In genomic region chr15:84598250-84598649, GRCh38 we compare ENCODE assay signal across 8 cellular contexts. TPM values are rescaled to one million over a fixed set of nuclear protein-coding genes. Genes with fewer than 3 reads are reported as not detected.
DNase-seq lines count a peak whose midpoint lies in the region; ATAC-seq and TF ChIP-seq lines count a peak whose summit lies in the region.

No MANE protein-coding gene starts in this region.

- TF ChIP-seq CTCF in lower lobe of right lung (IDR thresholded peaks at IDR 0.05) (no peak), thyroid gland (IDR thresholded peaks at IDR 0.05) (no peak)

- peaks cover 2% of the 10 kb centered on the region for H3K36me3 Mint-ChIP-seq in T-helper 2 cell treated with Interferon-gamma antibody and Interleukin-4, amounts not matched to agents 5 μg/mL and 100 μg/mL, for 36 hours (ENCODE audit: low read depth)

- no peaks in the 10 kb centered on the region for H3K9me3 Mint-ChIP-seq in T-helper 2 cell treated with Interferon-gamma antibody and Interleukin-4, amounts not matched to agents 5 μg/mL and 100 μg/mL, for 36 hours

- no peaks in the 10 kb centered on the region for H3K27me3 Mint-ChIP-seq in T-helper 2 cell treated with Interferon-gamma antibody and Interleukin-4, amounts not matched to agents 5 μg/mL and 100 μg/mL, for 36 hours (ENCODE audit: low read depth)

- H3K36me3 ChIP-seq in lower lobe of right lung (no peaks in the 10 kb centered on the region), thyroid gland (no peaks in the 10 kb centered on the region)

- H3K4me3 ChIP-seq in lower lobe of right lung (no peak overlapping the region), thyroid gland (replicated peaks in 1 of 3) (no peak overlapping the region)

- peaks cover 51% of the 10 kb centered on the region for H3K4me1 ChIP-seq in lower lobe of right lung
- H3K4me1 ChIP-seq in thyroid gland, result peaks cover 8% of the 10 kb centered on the region in 2 donors

- H3K4me1 Mint-ChIP-seq in T-helper 2 cell treated with Interferon-gamma antibody and Interleukin-4, amounts not matched to agents 5 μg/mL and 100 μg/mL, for 36 hours (ENCODE audit: low read depth), result peaks cover 44% of the 10 kb centered on the region

- intact Hi-C loops in lower lobe of right lung (cut with DNase I) (no loop called here), thyroid gland (cut with DNase I) (loop anchor here (10.0 kb wide), 1 partner anchor 147 kb away; the partner anchor contains the start of gene ZNF592)

- peak overlapping the region; percentile 79 for H3K27ac Mint-ChIP-seq in T-helper 2 cell treated with Interferon-gamma antibody and Interleukin-4, amounts not matched to agents 5 μg/mL and 100 μg/mL, for 36 hours

- H3K4me3 Mint-ChIP-seq in T-helper 2 cell treated with Interferon-gamma antibody and Interleukin-4, amounts not matched to agents 5 μg/mL and 100 μg/mL, for 36 hours, result peak overlapping the region; percentile 64

- TF ChIP-seq POLR2A in thyroid gland (IDR thresholded peaks at IDR 0.05), result no peak

- in situ Hi-C loops in G401 (cut with HindIII; ENCODE audit: low sequenced_read_pairs), result no loop called here

- ATAC-seq in HG03175 (IDR thresholded peaks at IDR 0.05; ENCODE audit: unreplicated experiment) (peak; percentile 39), lower lobe of right lung (peak in 1 of 2 donors; percentile 47)

- DNase-seq in activated effector memory CD4-positive, alpha-beta T cell treated with Interleukin-2 at 50 U/mL for 16 hours, result peak; percentile 3
- no peak for DNase-seq in activated effector memory CD4-positive, alpha-beta T cell treated with anti-CD3 and anti-CD28 coated beads, Interleukin-2, amount 50 U/mL, for 16 hours
- DNase-seq in T-helper 2 cell treated with Interferon-gamma antibody and Interleukin-4, amounts not matched to agents 5 μg/mL and 100 μg/mL, for 36 hours (ENCODE audit: low spot score), result peak; percentile 27
- DNase-seq in lower lobe of right lung, result no peak
- DNase-seq in G401 (ENCODE audit: low spot score), result no peak
- DNase-seq in thyroid gland, result no peak
- DNase-seq in T-helper 9 cell, result no peak

- whole genome bisulfite sequencing in thyroid gland, 2 donors, result 80 to 93% methylated on average over 2 of the region's 2 CpGs

- H3K9me3 ChIP-seq in lower lobe of right lung, result no peaks in the 10 kb centered on the region
- no peaks in the 10 kb centered on the region for H3K9me3 ChIP-seq in thyroid gland

- H3K27me3 ChIP-seq in lower lobe of right lung (ENCODE audit: low read depth), result no peaks in the 10 kb centered on the region
- no peaks in the 10 kb centered on the region for H3K27me3 ChIP-seq in thyroid gland

- H3K27ac ChIP-seq in lower lobe of right lung, result peak overlapping the region; percentile 76
- H3K27ac ChIP-seq in thyroid gland, result no peak overlapping the region

RNA-seq across cellular contexts. Expression of gene ZSCAN2, which starts 2.6 kb away (rescaled TPM):
- total RNA-seq in lower lobe of right lung (6.9 TPM), thyroid gland (10 to 100 TPM in 2 of 4 donors, 1 to 10 TPM in 2; 9.1 to 22.7 (median 11.7) TPM)
- 11.9 and 17.6 TPM in 2 replicates for total RNA-seq in G401 (2014; rRNA removed; shearing (Covaris generic))

RNA-seq across cellular contexts. Expression of gene WDR73, which starts 55.8 kb away (rescaled TPM):
- total RNA-seq in lower lobe of right lung, result 29.9 TPM
- 55.7 and 60.4 TPM in 2 replicates for total RNA-seq in G401 (2014; rRNA removed; shearing (Covaris generic))
- total RNA-seq in thyroid gland, result 10 to 100 TPM; 37.5 to 63.3 (median 41.1) TPM

RNA-seq across cellular contexts. Expression of gene NMB, which starts 59.7 kb away (rescaled TPM):
- 10.4 TPM for total RNA-seq in lower lobe of right lung
- total RNA-seq in G401 (2014; rRNA removed; shearing (Covaris generic)), result 4.5 and 5.6 TPM in 2 replicates
- 10 to 100 TPM; 12.9 to 43.4 (median 23.5) TPM for total RNA-seq in thyroid gland

Comparison
In these comparisons a context has a peak if more than half of its experiments do, and no peak if none do; other contexts are left out.
1. DNase-seq: peak in activated effector memory CD4-positive, alpha-beta T cell treated with Interleukin-2 at 50 U/mL for 16 hours (single experiment) and T-helper 2 cell treated with Interferon-gamma antibody and Interleukin-4, amounts not matched to agents 5 μg/mL and 100 μg/mL, for 36 hours (single experiment); none in activated effector memory CD4-positive, alpha-beta T cell treated with anti-CD3 and anti-CD28 coated beads, Interleukin-2, amount 50 U/mL, for 16 hours (single experiment), lower lobe of right lung (single experiment), G401 (single experiment), thyroid gland (0 of 2) and T-helper 9 cell (single experiment).